Comparison of ENCODE assay signal across 8 cellular contexts in the genomic region with DNA sequence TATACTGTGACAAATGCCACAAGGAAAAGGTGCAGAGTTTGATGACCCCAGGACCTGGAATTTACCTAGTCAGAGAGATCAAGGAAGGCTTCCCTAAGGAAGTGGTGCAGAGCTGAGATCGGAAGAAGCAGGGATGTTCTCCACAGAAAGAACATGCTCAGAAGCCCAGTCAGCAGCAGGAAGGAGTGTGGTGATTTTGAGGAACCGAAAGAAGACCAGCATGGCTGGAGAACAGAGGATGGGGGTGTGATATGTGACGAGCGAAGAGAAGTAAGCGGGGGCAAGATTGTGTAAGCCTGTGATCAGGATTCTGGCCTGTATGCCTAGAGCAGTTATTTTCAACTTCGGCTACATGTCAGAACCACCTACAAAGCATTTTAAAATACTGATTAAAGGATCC. TPM values are rescaled to one million over a fixed set of nuclear protein-coding genes. Genes with fewer than 3 reads are reported as not detected.
DNase-seq lines count a peak whose midpoint lies in the region; ATAC-seq and TF ChIP-seq lines count a peak whose summit lies in the region.

No MANE protein-coding gene starts in this region.

- H4K91ac ChIP-seq in mesenchymal stem cell (ENCODE audit: low read length): no peak overlapping the region

- H2BK120ac ChIP-seq in mesenchymal stem cell (ENCODE audit: low read depth, low read length): no peak overlapping the region

- no peaks in the 10 kb centered on the region for H3K79me1 ChIP-seq in mesenchymal stem cell (replicated peaks; ENCODE audit: low read length, poor library complexity, severe bottlenecking)

- TF ChIP-seq CTCF in osteoblast (IDR thresholded peaks at IDR 0.05; ENCODE audit: extremely low read depth, low read depth, low read length): no peak

- no peak overlapping the region for H2AK5ac ChIP-seq in mesenchymal stem cell (ENCODE audit: low read length, severe bottlenecking)

- CTCF ChIA-PET in activated CD4-positive, alpha-beta T cell treated with anti-CD3 and anti-CD28 coated beads for 36 hours (lab: Charles Lee): no interaction called here

- H3K9me3 Mint-ChIP-seq in activated CD4-positive, alpha-beta T cell treated with anti-CD3 and anti-CD28 coated beads for 36 hours (ENCODE audit: low read depth): no peaks in the 10 kb centered on the region

- in situ Hi-C loops in KBM-7 (cut with MboI; ENCODE audit: low pct_unique_long_range_greater_than_20kb, low sequenced_read_pairs): no loop called here

- no peaks in the 10 kb centered on the region for H3K36me3 Mint-ChIP-seq in activated CD4-positive, alpha-beta T cell treated with anti-CD3 and anti-CD28 coated beads for 36 hours (ENCODE audit: low read depth)

- H2BK12ac ChIP-seq in mesenchymal stem cell (ENCODE audit: low read length in 2 of 2): no peak overlapping the region

- H2AFZ ChIP-seq in mesenchymal stem cell (ENCODE audit: low read depth, low read length) (no peak overlapping the region), osteoblast (ENCODE audit: low read length) (no peak overlapping the region)

- H3K4me2 ChIP-seq in mesenchymal stem cell (ENCODE audit: low read length, poor library complexity, severe bottlenecking): no peak overlapping the region
- H3K4me2 ChIP-seq in osteoblast (ENCODE audit: insufficient read depth, low read length): no peak overlapping the region

- no peak overlapping the region for H4K8ac ChIP-seq in mesenchymal stem cell (ENCODE audit: low read length)

- no peak overlapping the region for H2BK5ac ChIP-seq in mesenchymal stem cell (ENCODE audit: low read depth, low read length, poor library complexity, severe bottlenecking)

- H3K9me3 ChIP-seq in mesenchymal stem cell (ENCODE audit: control insufficient read depth, low read length) (no peaks in the 10 kb centered on the region), osteoblast (ENCODE audit: low read depth, low read length) (no peaks in the 10 kb centered on the region)

- H3K36me3 ChIP-seq in mesenchymal stem cell (ENCODE audit: control insufficient read depth in 1 of 2, insufficient read depth in 2 of 2, low read depth in 1 of 2, low read length in 2 of 2) (no peaks in the 10 kb centered on the region), osteoblast (ENCODE audit: insufficient read depth, low read length) (no peaks in the 10 kb centered on the region)

- intact Hi-C loops in activated CD4-positive, alpha-beta T cell treated with anti-CD3 and anti-CD28 coated beads for 36 hours (cut with DNase I, micrococcal nuclease): no loop called here

- peak; percentile 71 for ATAC-seq in GM18520 (IDR thresholded peaks at IDR 0.05; ENCODE audit: unreplicated experiment)
- ATAC-seq in HG02571 (IDR thresholded peaks at IDR 0.05; ENCODE audit: unreplicated experiment): peak; percentile 93
- ATAC-seq in activated CD4-positive, alpha-beta T cell treated with anti-CD3 and anti-CD28 coated beads for 36 hours: no peak

- H3K4me1 ChIP-seq in mesenchymal stem cell (ENCODE audit: control insufficient read depth, insufficient read depth, low read depth, low read length) (peaks cover 2% of the 10 kb centered on the region), osteoblast (ENCODE audit: insufficient read depth, low read length) (peaks cover 18% of the 10 kb centered on the region)

- H3K4ac ChIP-seq in mesenchymal stem cell (ENCODE audit: low read depth in 1 of 2, low read length in 2 of 2): no peak overlapping the region

- POLR2A ChIA-PET in activated CD4-positive, alpha-beta T cell treated with anti-CD3 and anti-CD28 coated beads for 36 hours (lab: Charles Lee): no interaction called here

- H3K27me3 Mint-ChIP-seq in activated CD4-positive, alpha-beta T cell treated with anti-CD3 and anti-CD28 coated beads for 36 hours: no peaks in the 10 kb centered on the region

- no peak overlapping the region for H3K18ac ChIP-seq in mesenchymal stem cell (ENCODE audit: low read depth in 1 of 2, low read length in 2 of 2)

- H3K4me3 ChIP-seq in mesenchymal stem cell (ENCODE audit: insufficient read depth in 1 of 2, low read depth in 1 of 2, low read length in 2 of 2): no peak overlapping the region
- H3K4me3 ChIP-seq in osteoblast (ENCODE audit: insufficient read depth, low read length): no peak overlapping the region

- H3K23ac ChIP-seq in mesenchymal stem cell (ENCODE audit: low read length in 2 of 2): no peak overlapping the region

- no peak overlapping the region for H2BK15ac ChIP-seq in mesenchymal stem cell (ENCODE audit: low read depth, poor library complexity, severe bottlenecking)

- H3K27me3 ChIP-seq in mesenchymal stem cell (ENCODE audit: control insufficient read depth in 1 of 2, insufficient read depth in 1 of 2, low read length in 2 of 2) (no peaks in the 10 kb centered on the region), osteoblast (ENCODE audit: insufficient read depth, low read length) (no peaks in the 10 kb centered on the region)

- H3K14ac ChIP-seq in mesenchymal stem cell (ENCODE audit: low read length in 2 of 2): no peak overlapping the region

- no peak overlapping the region for H3K9ac ChIP-seq in mesenchymal stem cell (ENCODE audit: low read length)

- H3K27ac Mint-ChIP-seq in activated CD4-positive, alpha-beta T cell treated with anti-CD3 and anti-CD28 coated beads for 36 hours: no peak overlapping the region

- no peaks in the 10 kb centered on the region for H3K79me2 ChIP-seq in osteoblast (ENCODE audit: insufficient read depth, low read length)

- no peak overlapping the region for H3K27ac ChIP-seq in mesenchymal stem cell (ENCODE audit: low read length, poor library complexity, severe bottlenecking)
- H3K27ac ChIP-seq in osteoblast (ENCODE audit: low read depth, low read length): no peak overlapping the region

- H3K4me3 Mint-ChIP-seq in activated CD4-positive, alpha-beta T cell treated with anti-CD3 and anti-CD28 coated beads for 36 hours: no peak overlapping the region

- DNase-seq in KBM-7 (peak; percentile 83), medulla oblongata (ENCODE audit: extremely low spot score) (peak; percentile 85), mesenchymal stem cell (no peak), HUDEP-2 (lab: John Stamatoyannopoulos, UW; ENCODE audit: unreplicated experiment in 76 of 76) (no peak), osteoblast (ENCODE audit: insufficient read length, low spot score, missing footprints) (no peak)
- no peak for DNase-seq in activated CD4-positive, alpha-beta T cell treated with anti-CD3 and anti-CD28 coated beads for 36 hours

- H4K20me1 ChIP-seq in osteoblast (ENCODE audit: insufficient read depth, low read length): no peaks in the 10 kb centered on the region

- H3K4me1 Mint-ChIP-seq in activated CD4-positive, alpha-beta T cell treated with anti-CD3 and anti-CD28 coated beads for 36 hours: no peaks in the 10 kb centered on the region

- 97% methylated on average over 4 of the region's 6 CpGs for WGBS in mesenchymal stem cell

RNA-seq across cellular contexts. Expression of a gene that starts 18.7 kb away (rescaled TPM):
- 33.8 TPM for polyA plus RNA-seq in mesenchymal stem cell (2013, experiment 1 of 2)
- 33.1 TPM for polyA plus RNA-seq in mesenchymal stem cell (2013, experiment 2 of 2)
- total RNA-seq in activated CD4-positive, alpha-beta T cell treated with anti-CD3 and anti-CD28 coated beads for 36 hours: 10 to 100 TPM; 40.0 to 49.0 TPM
- 26.8 and 37.7 TPM in 2 replicates for total RNA-seq in osteoblast

Comparison
In these comparisons a context has a peak if more than half of its experiments do, and no peak if none do; other contexts are left out.
1. DNase-seq: peak in KBM-7 (single experiment) and medulla oblongata (single experiment); none in mesenchymal stem cell (single experiment), HUDEP-2 (0 of 76), activated CD4-positive, alpha-beta T cell treated with anti-CD3 and anti-CD28 coated beads for 36 hours (single experiment) and osteoblast (single experiment).